ENCODE assay signal across 18 cellular contexts in the genomic region with DNA sequence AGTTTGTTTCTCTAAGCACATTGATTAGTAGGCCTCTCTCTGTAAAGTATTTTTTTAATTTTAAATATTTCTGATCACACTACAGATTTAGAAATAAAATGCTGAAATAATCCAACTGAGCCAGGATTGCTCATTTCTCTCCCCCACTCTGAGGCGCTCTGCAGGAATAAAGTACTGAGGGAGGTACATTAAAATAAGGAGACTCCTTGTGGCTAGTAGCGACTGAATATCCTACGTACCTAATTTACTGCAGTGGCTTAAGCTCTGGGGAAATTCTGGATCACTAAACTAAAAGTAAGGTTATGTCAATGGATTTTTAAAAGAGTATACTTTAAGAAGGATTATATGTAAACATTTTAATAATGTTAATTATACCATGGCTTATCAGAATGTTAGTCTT.
"Had no signal": no experiment of that assay in that cellular context is flagged by ENCODE, and none has a peak within 500 bp of the region (broad histone marks: within the 10 kb centered on the region; RNA-seq: fewer than 3 reads in every experiment).

No MANE protein-coding gene starts in this region.

- H3K9me3 ChIP-seq: MG63, SJCRH30 had no signal

- H3K36me3 ChIP-seq: MG63 had no signal

- DNase-seq: KBM-7, MG63, NCI-H1092, NCI-H1105 treated with DMSO at 0.1 percent for 48 hours, NCI-H1417 treated with DMSO at 0.1 percent for 48 hours, NCI-H146, NCI-H1694 treated with DMSO at 0.1 percent for 48 hours, NCI-H1930, NCI-H2081, NCI-H2107, NCI-H2227 treated with DMSO at 0.1 percent for 48 hours, NCI-H524, NCI-H526 treated with DMSO at 0.1 percent for 48 hours, NCI-H774, SHP77, SJCRH30 had no signal

- H3K27me3 ChIP-seq: MG63, SJCRH30 had no signal

- H3K27ac ChIP-seq: HL-60, RWPE1, SJCRH30 had no signal

- H3K4me3 ChIP-seq: MG63, SJCRH30 had no signal

- H3K4me1 ChIP-seq: SJCRH30 had no signal
